ENCODE assay signal across 9 cellular contexts in genomic region chr4:107027379-107027778, GRCh38. TPM values are rescaled to one million over a fixed set of nuclear protein-coding genes. Genes with fewer than 3 reads are reported as not detected.
"Had no signal": no experiment of that assay in that cellular context is flagged by ENCODE, and none has a peak within 500 bp of the region (broad histone marks: within the 10 kb centered on the region; RNA-seq: fewer than 3 reads in every experiment).

No MANE protein-coding gene starts in this region.

- H3K9ac ChIP-seq: GM23248 had no signal

- H3K9me3 ChIP-seq: HAP-1 had no signal

- H2AFZ ChIP-seq: GM23248 had no signal

- H3K27me3 Mint-ChIP-seq: IgD-negative memory B cell had no signal

- H3K27ac Mint-ChIP-seq: HFFc6, IgD-negative memory B cell had no signal

- H3K4me1 ChIP-seq: HAP-1 had no signal

- H3K36me3 Mint-ChIP-seq: IgD-negative memory B cell had no signal

- DNase-seq: GM23248, GOT3, H7, HFFc6 had no signal

- ATAC-seq: HCT116, HepG2 had no signal

- H3K36me3 ChIP-seq: HAP-1 had no signal

- H3K27ac ChIP-seq: GM23248, HL-60 had no signal

- H3K4me3 Mint-ChIP-seq: HFFc6, IgD-negative memory B cell had no signal

- H3K4me3 ChIP-seq: GM23248, HAP-1 had no signal

- H3K4me1 Mint-ChIP-seq: IgD-negative memory B cell had no signal

RNA-seq across cellular contexts. Expression of gene DKK2, which starts 8.7 kb away (rescaled TPM):
- total RNA-seq: H7, HepG2 had no signal
- polyA plus RNA-seq: HepG2 had no signal
